ENCODE assay signal across 11 cellular contexts in the genomic region with DNA sequence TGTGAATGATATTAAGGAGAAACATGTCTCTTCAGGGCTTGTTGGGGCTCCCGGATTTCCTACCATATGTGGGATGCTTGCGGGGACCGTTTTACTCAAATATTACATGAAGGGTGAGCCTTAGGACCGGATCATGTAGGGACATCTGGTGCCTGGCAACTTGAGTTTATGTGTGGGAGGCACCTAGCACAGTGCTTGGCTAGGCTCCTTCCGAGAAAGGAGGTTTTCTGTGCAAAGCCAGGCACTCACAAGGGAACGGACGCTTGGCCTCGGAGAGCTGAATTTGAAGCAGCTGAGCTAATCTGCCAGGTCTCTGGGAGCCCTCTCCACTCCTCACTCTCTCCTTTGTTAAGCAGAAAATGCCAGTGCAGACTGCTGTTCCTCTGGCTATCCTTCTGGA.
A peak's percentile ranks its signal among the peaks of the same experiment; 100 is the strongest.
DNase-seq lines count a peak whose midpoint lies in the region; ATAC-seq and TF ChIP-seq lines count a peak whose summit lies in the region.
"Had no signal": no experiment of that assay in that cellular context is flagged by ENCODE, and none has a peak within 500 bp of the region (broad histone marks: within the 10 kb centered on the region; RNA-seq: fewer than 3 reads in every experiment).

No MANE protein-coding gene starts in this region.

- peaks cover 3% of the 10 kb centered on the region for H3K27me3 Mint-ChIP-seq in osteocyte (ENCODE audit: unreplicated experiment)

- H3K27ac Mint-ChIP-seq in osteocyte (ENCODE audit: unreplicated experiment), result no peak overlapping the region

- H3K36me3 Mint-ChIP-seq in osteocyte (ENCODE audit: unreplicated experiment), result no peaks in the 10 kb centered on the region

- no peak overlapping the region for H3K4me3 Mint-ChIP-seq in osteocyte (ENCODE audit: unreplicated experiment)

- no peak for TF ChIP-seq CTCF in osteocyte (IDR thresholded peaks at IDR 0.05)

- peak; percentile 80 for DNase-seq in DMS 273 (lab: John Stamatoyannopoulos, UW; ENCODE audit: unreplicated experiment)
- peak; percentile 33 for DNase-seq in SK-N-DZ (ENCODE audit: low spot score)
- DNase-seq in islet precursor cell, result peak; percentile 29
- DNase-seq in osteocyte (ENCODE audit: extremely low spot score, unreplicated experiment), result peak; percentile 34
- no peak for DNase-seq in T-helper 9 cell
- DNase-seq in NCI-H2029 treated with DMSO at 0.1 percent for 48 hours (lab: John Stamatoyannopoulos, UW), result no peak
- DNase-seq: NCI-H1105, NCI-H1694, NCI-H2107, NCI-H345 had no signal

- H3K4me1 Mint-ChIP-seq in osteocyte (ENCODE audit: unreplicated experiment), result no peaks in the 10 kb centered on the region

- no peaks in the 10 kb centered on the region for H3K9me3 Mint-ChIP-seq in osteocyte (ENCODE audit: unreplicated experiment)

- ATAC-seq in GM18520 (IDR thresholded peaks at IDR 0.05; ENCODE audit: unreplicated experiment), result no peak

Comparison
In these comparisons a context has a peak if more than half of its experiments do, and no peak if none do; other contexts are left out.
1. DNase-seq: peak in DMS 273 (single experiment), SK-N-DZ (single experiment), islet precursor cell (single experiment) and osteocyte (single experiment); none in T-helper 9 cell (single experiment) and NCI-H2029 treated with DMSO at 0.1 percent for 48 hours (single experiment).